Comparison of ENCODE assay signal across 34 cellular contexts in genomic region chr6:53455678-53456077, GRCh38.
"Had no signal": no experiment of that assay in that cellular context is flagged by ENCODE, and none has a peak within 500 bp of the region (broad histone marks: within the 10 kb centered on the region; RNA-seq: fewer than 3 reads in every experiment).

No MANE protein-coding gene starts in this region.

- H3K9me3 ChIP-seq: adrenal gland, ascending aorta, body of pancreas, breast epithelium had no signal

- DNase-seq: activated effector memory CD4-positive, alpha-beta T cell treated with anti-CD3 and anti-CD28 coated beads, Interleukin-2, amount 50 U/mL, for 16 hours; activated effector memory CD4-positive, alpha-beta T cell treated with Interleukin-2 at 50 U/mL for 16 hours; activated gamma-delta T cell; activated gamma-delta T cell treated with Interleukin-2 at 50 U/mL for 16 hours; activated naive CD4-positive, alpha-beta T cell; activated naive CD4-positive, alpha-beta T cell treated with anti-CD3 and anti-CD28 coated beads for 36 hours; activated naive CD4-positive, alpha-beta T cell treated with anti-CD3 and anti-CD28 coated beads, Interleukin-2, amount 10 ng/mL, durations not matched to agents 7 days and 5 days; activated naive CD4-positive, alpha-beta T cell treated with anti-CD3 and anti-CD28 coated beads, Interleukin-2, amount 50 U/mL, for 16 hours; activated naive CD4-positive, alpha-beta T cell treated with Interleukin-2 at 50 U/mL for 16 hours; activated naive CD8-positive, alpha-beta T cell treated with anti-CD3 and anti-CD28 coated beads for 36 hours; activated naive CD8-positive, alpha-beta T cell treated with anti-CD3 and anti-CD28 coated beads, Interleukin-2, amount 10 ng/mL, durations not matched to agents 7 days and 5 days; activated naive CD8-positive, alpha-beta T cell treated with anti-CD3 and anti-CD28 coated beads, Interleukin-2, amount 50 U/mL, for 24 hours; activated T-cell treated with anti-CD3 and anti-CD28 coated beads, Interleukin-2, amount 50 U/mL, for 1 hour; activated T-cell treated with anti-CD3 and anti-CD28 coated beads, Interleukin-2, amount 50 U/mL, for 24 hours; activated T-cell treated with anti-CD3 and anti-CD28 coated beads, Interleukin-2, amount 50 U/mL, for 4 hours; activated T-cell treated with anti-CD3 and anti-CD28 coated beads, Interleukin-2, amount 50 U/mL, for 48 hours; activated T-cell treated with anti-CD3 and anti-CD28 coated beads, Interleukin-2, amount 50 U/mL, for 72 hours; adrenal gland; amniotic stem cell; amygdala; anterior cingulate cortex; aorta; body of pancreas; brain microvascular endothelial cell; caudate nucleus; central memory CD4-positive, alpha-beta T cell; cerebellar nuclear complex had no signal

- H3K36me3 ChIP-seq: adrenal gland, ascending aorta, brain microvascular endothelial cell, breast epithelium, cardiac muscle cell had no signal

- H3K27me3 ChIP-seq: adrenal gland, ascending aorta, body of pancreas, brain microvascular endothelial cell, breast epithelium, cardiac muscle cell had no signal

- FAIRE-seq: astrocyte, bronchial epithelial cell had no signal

- H3K4me1 ChIP-seq: adrenal gland, ascending aorta, body of pancreas, breast epithelium had no signal

- ATAC-seq: activated naive CD4-positive, alpha-beta T cell treated with anti-CD3 and anti-CD28 coated beads, Interleukin-2, amount 50 U/mL, for 72 hours; activated naive CD8-positive, alpha-beta T cell treated with anti-CD3 and anti-CD28 coated beads, Interleukin-2, amount 50 U/mL, for 24 hours; activated T-cell treated with anti-CD3 and anti-CD28 coated beads, Interleukin-2, amount 50 U/mL, for 4 hours; activated T-cell treated with anti-CD3 and anti-CD28 coated beads, Interleukin-2, amount 50 U/mL, for 72 hours; activated T-helper 17 cell treated with anti-CD3 and anti-CD28 coated beads, Interleukin-2, amount 50 U/mL, for 72 hours; body of pancreas had no signal

- H3K27ac ChIP-seq: adrenal gland, ascending aorta, body of pancreas, brain microvascular endothelial cell, breast epithelium, cardiac muscle cell had no signal

- H3K4me3 ChIP-seq: adrenal gland, ascending aorta, body of pancreas, breast epithelium, cardiac muscle cell had no signal
